ENCODE assay signal across 24 cellular contexts in the genomic region with DNA sequence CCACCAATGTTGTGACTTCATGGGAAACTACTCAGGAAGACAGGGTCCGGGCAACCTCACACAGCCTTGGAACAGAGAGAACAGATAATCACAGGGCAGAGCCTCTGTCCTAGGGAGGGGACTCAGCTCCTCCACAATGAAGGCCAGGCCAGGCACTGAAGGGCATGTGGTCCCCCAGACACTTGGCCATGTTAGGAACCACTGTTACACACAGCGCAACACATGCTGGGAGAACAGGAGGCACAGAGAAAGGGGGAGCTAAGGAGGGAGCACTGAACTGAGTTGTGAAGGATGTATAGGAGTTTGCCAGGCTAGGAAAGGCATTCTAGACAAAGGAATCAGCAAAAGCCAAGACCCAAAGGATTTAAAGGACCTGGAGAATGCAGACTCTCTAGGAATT.
DNase-seq lines count a peak whose midpoint lies in the region; ATAC-seq and TF ChIP-seq lines count a peak whose summit lies in the region.
"Had no signal": no experiment of that assay in that cellular context is flagged by ENCODE, and none has a peak within 500 bp of the region (broad histone marks: within the 10 kb centered on the region; RNA-seq: fewer than 3 reads in every experiment).

No MANE protein-coding gene starts in this region.

- no peak for TF ChIP-seq CTCF in nephron (IDR thresholded peaks at IDR 0.05; ENCODE audit: unreplicated experiment in 3 of 3)
- no peak for TF ChIP-seq CTCF in type B pancreatic cell (conservative IDR thresholded peaks at IDR 0.05)

- no peaks in the 10 kb centered on the region for H3K27me3 Mint-ChIP-seq in activated naive CD8-positive, alpha-beta T cell
- peaks cover 2% of the 10 kb centered on the region for H3K27me3 Mint-ChIP-seq in activated naive CD8-positive, alpha-beta T cell treated with anti-CD3 and anti-CD28 coated beads, Interleukin-2, amount 50 U/mL, for 24 hours
- H3K27me3 Mint-ChIP-seq in nephron (ENCODE audit: low read depth), result peaks cover 45% of the 10 kb centered on the region
- H3K27me3 Mint-ChIP-seq in type B pancreatic cell, result peaks cover 21% of the 10 kb centered on the region

- no peaks in the 10 kb centered on the region for H3K9me3 Mint-ChIP-seq in activated naive CD8-positive, alpha-beta T cell (ENCODE audit: low read depth)
- H3K9me3 Mint-ChIP-seq in activated naive CD8-positive, alpha-beta T cell treated with anti-CD3 and anti-CD28 coated beads, Interleukin-2, amount 50 U/mL, for 24 hours, result no peaks in the 10 kb centered on the region
- H3K9me3 Mint-ChIP-seq in nephron, result no peaks in the 10 kb centered on the region
- H3K9me3 Mint-ChIP-seq in type B pancreatic cell, result no peaks in the 10 kb centered on the region

- ATAC-seq in activated naive CD8-positive, alpha-beta T cell treated with anti-CD3 and anti-CD28 coated beads, Interleukin-2, amount 50 U/mL, for 24 hours, result no peak
- ATAC-seq: gastrocnemius medialis, mucosa of descending colon, psoas muscle had no signal

- H3K36me3 Mint-ChIP-seq in activated naive CD8-positive, alpha-beta T cell, result no peaks in the 10 kb centered on the region
- H3K36me3 Mint-ChIP-seq in activated naive CD8-positive, alpha-beta T cell treated with anti-CD3 and anti-CD28 coated beads, Interleukin-2, amount 50 U/mL, for 24 hours (ENCODE audit: low read depth), result no peaks in the 10 kb centered on the region
- H3K36me3 Mint-ChIP-seq in nephron (ENCODE audit: low read depth) (no peaks in the 10 kb centered on the region), type B pancreatic cell (no peaks in the 10 kb centered on the region)

- no peak overlapping the region for H3K4me3 Mint-ChIP-seq in activated naive CD8-positive, alpha-beta T cell
- no peak overlapping the region for H3K4me3 Mint-ChIP-seq in activated naive CD8-positive, alpha-beta T cell treated with anti-CD3 and anti-CD28 coated beads, Interleukin-2, amount 50 U/mL, for 24 hours
- H3K4me3 Mint-ChIP-seq in nephron (no peak overlapping the region), type B pancreatic cell (no peak overlapping the region)
- H3K4me3 Mint-ChIP-seq: B cell had no signal

- peak overlapping the region; percentile 31 for H3K27ac Mint-ChIP-seq in activated naive CD8-positive, alpha-beta T cell
- H3K27ac Mint-ChIP-seq in activated naive CD8-positive, alpha-beta T cell treated with anti-CD3 and anti-CD28 coated beads, Interleukin-2, amount 50 U/mL, for 24 hours, result no peak overlapping the region
- H3K27ac Mint-ChIP-seq in nephron (peak overlapping the region; percentile 23 to 77 (median 48)), type B pancreatic cell (peak overlapping the region; percentile 1)
- H3K27ac Mint-ChIP-seq: B cell had no signal

- DNase-seq in activated naive CD8-positive, alpha-beta T cell treated with anti-CD3 and anti-CD28 coated beads, Interleukin-2, amount 50 U/mL, for 24 hours, result no peak
- peak; percentile 26 for DNase-seq in activated CD8-positive, alpha-beta memory T cell treated with anti-CD3 and anti-CD28 coated beads, Interleukin-2, amount 50 U/mL, for 48 hours
- peak; percentile 59 for DNase-seq in type B pancreatic cell (ENCODE audit: extremely low spot score, unreplicated experiment)
- no peak for DNase-seq in midbrain (lab: John Stamatoyannopoulos, UW)
- DNase-seq in NCI-H82 treated with DMSO at 0.1 percent for 48 hours (lab: John Stamatoyannopoulos, UW; ENCODE audit: unreplicated experiment), result no peak
- DNase-seq in NCI-H446 (lab: John Stamatoyannopoulos, UW), result no peak
- DNase-seq: activated CD4-positive, alpha-beta T cell treated with anti-CD3 and anti-CD28 coated beads for 4 hours; activated gamma-delta T cell treated with Interleukin-2 at 50 U/mL for 16 hours; amygdala; colonic mucosa; COR-L47; esophagus squamous epithelium; gastrocnemius medialis; GF-D8; hippocampal formation; mucosa of descending colon; NCI-H1417 treated with DMSO at 0.1 percent for 48 hours; NCI-H2081 treated with DMSO at 0.1 percent for 48 hours; NCI-H510A treated with DMSO at 0.1 percent for 48 hours; psoas muscle; stimulated activated CD4-positive, alpha-beta T cell treated with anti-CD3 and anti-CD28 coated beads, Interleukin-1b, Interleukin-23, amount 100 ng/mL, for 48 hours had no signal

- H3K4me1 Mint-ChIP-seq in activated naive CD8-positive, alpha-beta T cell (ENCODE audit: low read depth), result peaks cover 12% of the 10 kb centered on the region
- peaks cover 12% of the 10 kb centered on the region for H3K4me1 Mint-ChIP-seq in activated naive CD8-positive, alpha-beta T cell treated with anti-CD3 and anti-CD28 coated beads, Interleukin-2, amount 50 U/mL, for 24 hours
- peaks cover 66% of the 10 kb centered on the region for H3K4me1 Mint-ChIP-seq in nephron
- peaks cover 59% of the 10 kb centered on the region for H3K4me1 Mint-ChIP-seq in type B pancreatic cell (ENCODE audit: unreplicated experiment)
- H3K4me1 Mint-ChIP-seq: B cell had no signal

Comparison
In these comparisons a context has a peak if more than half of its experiments do, and no peak if none do; other contexts are left out.
1. DNase-seq: peak in activated CD8-positive, alpha-beta memory T cell treated with anti-CD3 and anti-CD28 coated beads, Interleukin-2, amount 50 U/mL, for 48 hours (single experiment) and type B pancreatic cell (single experiment); none in activated naive CD8-positive, alpha-beta T cell treated with anti-CD3 and anti-CD28 coated beads, Interleukin-2, amount 50 U/mL, for 24 hours (single experiment), midbrain (single experiment), NCI-H82 treated with DMSO at 0.1 percent for 48 hours (single experiment) and NCI-H446 (0 of 2).